ENCODE assay signal across 8 cellular contexts in genomic region chr12:32501835-32502333, GRCh38.
DNase-seq lines count a peak whose midpoint lies in the region; ATAC-seq lines count a peak whose summit lies in the region.

No MANE protein-coding gene starts in this region.

- H2AFZ ChIP-seq in neuronal stem cell (ENCODE audit: low read length) = peak overlapping the region; percentile 19

- H2BK120ac ChIP-seq in neuronal stem cell (ENCODE audit: low read depth, low read length) = no peak overlapping the region

- H2AK5ac ChIP-seq in neuronal stem cell (ENCODE audit: low read depth, low read length) = no peak overlapping the region

- peak overlapping the region; percentile 50 to 75 for H3K4me3 ChIP-seq in neuronal stem cell (ENCODE audit: low read length in 2 of 2)

- no peaks in the 10 kb centered on the region for H3K36me3 ChIP-seq in neuronal stem cell (replicated peaks in 1 of 2; ENCODE audit: control insufficient read depth in 2 of 2, insufficient read depth in 2 of 2, low read length in 2 of 2)

- H3K4ac ChIP-seq in neuronal stem cell (ENCODE audit: low read length) = no peak overlapping the region

- H3K27me3 ChIP-seq in neuronal stem cell (ENCODE audit: control insufficient read depth in 3 of 3, insufficient read depth in 3 of 3, low read depth in 1 of 3, low read length in 3 of 3) = no peaks in the 10 kb centered on the region

- no peaks in the 10 kb centered on the region for H3K36me3 Mint-ChIP-seq in stimulated activated memory B cell treated with anti-CD40 and anti-IgM and Interleukin-4, amounts not matched to agents 10 μg/mL and 1 μg/mL and 100 μg/mL, for 72 hours

- ATAC-seq in HG02678 (IDR thresholded peaks at IDR 0.05; ENCODE audit: unreplicated experiment) (no peak), HG03280 (IDR thresholded peaks at IDR 0.05; ENCODE audit: unreplicated experiment) (no peak)
- no peak for ATAC-seq in stimulated activated memory B cell treated with anti-CD40 and anti-IgM and Interleukin-4, amounts not matched to agents 10 μg/mL and 1 μg/mL and 100 μg/mL, for 72 hours

- no peak overlapping the region for H3K27ac Mint-ChIP-seq in stimulated activated memory B cell treated with anti-CD40 and anti-IgM and Interleukin-4, amounts not matched to agents 10 μg/mL and 1 μg/mL and 100 μg/mL, for 72 hours

- H3K4me3 Mint-ChIP-seq in stimulated activated memory B cell treated with anti-CD40 and anti-IgM and Interleukin-4, amounts not matched to agents 10 μg/mL and 1 μg/mL and 100 μg/mL, for 72 hours = no peak overlapping the region

- peaks cover 20 to 33% of the 10 kb centered on the region in 2 donors for H3K4me1 ChIP-seq in neuronal stem cell (ENCODE audit: control insufficient read depth in 2 of 2, insufficient read depth in 1 of 2, low read depth in 1 of 2, low read length in 2 of 2)

- no peak overlapping the region for H2BK12ac ChIP-seq in neuronal stem cell (ENCODE audit: low read length)

- H3K27me3 Mint-ChIP-seq in stimulated activated memory B cell treated with anti-CD40 and anti-IgM and Interleukin-4, amounts not matched to agents 10 μg/mL and 1 μg/mL and 100 μg/mL, for 72 hours = no peaks in the 10 kb centered on the region

- peak; percentile 84 for DNase-seq in HuH-7 (ENCODE audit: low spot score)
- peak; percentile 22 for DNase-seq in OCI-M1 (lab: John Stamatoyannopoulos, UW)
- DNase-seq in fibroblast of the conjunctiva (ENCODE audit: low read depth) = peak; percentile 62
- peak; percentile 94 for DNase-seq in neuronal stem cell (ENCODE audit: low spot score)
- DNase-seq in activated CD8-positive, alpha-beta memory T cell treated with anti-CD3 and anti-CD28 coated beads for 24 hours = no peak

- no peak overlapping the region for H3K18ac ChIP-seq in neuronal stem cell (ENCODE audit: low read length)

- H3K79me1 ChIP-seq in neuronal stem cell (ENCODE audit: low read depth, low read length) = no peaks in the 10 kb centered on the region

- H3K23ac ChIP-seq in neuronal stem cell (ENCODE audit: low read depth, low read length, poor library complexity) = no peak overlapping the region

- H3K27ac ChIP-seq in neuronal stem cell (replicated peaks; ENCODE audit: low read length) = peak overlapping the region; percentile 90

- H4K91ac ChIP-seq in neuronal stem cell (ENCODE audit: low read depth, low read length, poor library complexity) = no peak overlapping the region

- H3K14ac ChIP-seq in neuronal stem cell (ENCODE audit: low read length) = no peak overlapping the region

- H2BK5ac ChIP-seq in neuronal stem cell (ENCODE audit: low read length) = no peak overlapping the region

- H3K9me3 ChIP-seq in neuronal stem cell (replicated peaks in 1 of 2; ENCODE audit: control insufficient read depth in 2 of 2, insufficient read depth in 1 of 2, low read depth in 1 of 2, low read length in 2 of 2) = no peaks in the 10 kb centered on the region

- peaks cover 7% of the 10 kb centered on the region for H3K4me1 Mint-ChIP-seq in stimulated activated memory B cell treated with anti-CD40 and anti-IgM and Interleukin-4, amounts not matched to agents 10 μg/mL and 1 μg/mL and 100 μg/mL, for 72 hours

- H4K8ac ChIP-seq in neuronal stem cell (ENCODE audit: low read depth, low read length) = no peak overlapping the region

- peak overlapping the region; percentile 40 for H3K4me2 ChIP-seq in neuronal stem cell (ENCODE audit: insufficient read depth, low read length, poor library complexity, severe bottlenecking)

- H3K9me3 Mint-ChIP-seq in stimulated activated memory B cell treated with anti-CD40 and anti-IgM and Interleukin-4, amounts not matched to agents 10 μg/mL and 1 μg/mL and 100 μg/mL, for 72 hours = no peaks in the 10 kb centered on the region

- H2BK15ac ChIP-seq in neuronal stem cell (ENCODE audit: low read length) = no peak overlapping the region

- WGBS in neuronal stem cell (ENCODE audit: extremely low coverage in 2 of 2, insufficient read length in 2 of 2, insufficient replicate concordance in 1 of 2), 2 donors = no CpG with 5 or more reads among the region's 6 CpGs

- H3K9ac ChIP-seq in neuronal stem cell (ENCODE audit: low read depth, low read length, poor library complexity) = no peak overlapping the region
